Comparison of ENCODE assay signal across 8 cellular contexts in the genomic region with DNA sequence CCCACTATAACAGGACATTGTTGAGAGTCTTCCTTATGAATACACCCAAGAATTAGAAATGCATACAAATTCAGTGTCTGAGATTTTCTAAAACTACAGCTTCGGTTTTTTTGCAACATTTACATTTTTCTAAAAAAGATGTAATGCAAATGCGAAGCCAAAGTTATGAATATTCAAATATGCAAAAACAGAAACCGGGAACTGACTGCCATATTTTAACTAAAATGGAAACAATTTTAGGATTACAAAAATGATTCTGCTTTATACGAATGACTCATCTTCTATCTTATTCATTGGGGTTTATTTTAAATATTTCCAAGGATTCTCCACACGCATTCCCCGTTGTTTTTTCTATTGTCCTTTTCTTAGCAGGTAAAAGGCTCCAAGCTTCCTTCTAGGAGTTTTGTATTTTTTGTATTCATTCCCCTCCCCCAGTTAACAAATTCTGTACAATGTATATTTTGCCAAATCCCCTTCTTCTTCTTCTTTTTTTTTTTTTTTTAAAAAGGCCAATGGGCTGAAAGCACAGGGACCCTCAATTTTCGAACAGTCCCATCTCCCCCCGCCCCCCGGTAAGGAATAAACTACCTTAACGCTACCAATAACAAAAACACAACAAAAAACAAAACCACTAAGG.
A peak's percentile ranks its signal among the peaks of the same experiment; 100 is the strongest.
DNase-seq lines count a peak whose midpoint lies in the region; ATAC-seq and TF ChIP-seq lines count a peak whose summit lies in the region.

No MANE protein-coding gene starts in this region.

- DNase-seq in NCI-H2171 treated with DMSO at 0.1 percent for 48 hours (lab: John Stamatoyannopoulos, UW) (peak; percentile 15), NCI-H2171 (lab: John Stamatoyannopoulos, UW) (no peak), iPS DF 6.9 (ENCODE audit: low read depth, low spot score) (no peak)

- H3K4me1 ChIP-seq in iPS DF 6.9 (ENCODE audit: control insufficient read depth, insufficient read depth, low read length) (no peaks in the 10 kb centered on the region), stomach smooth muscle (ENCODE audit: control insufficient read depth, insufficient read depth, low read length) (peaks cover 6% of the 10 kb centered on the region)

- no CpG with 5 or more reads among the region's 10 CpGs for WGBS in iPS DF 6.9 (ENCODE audit: insufficient coverage, insufficient read length)

- peak overlapping the region; percentile 83; the same call in 1 of the 2 replicates for H3K4me3 ChIP-seq in iPS DF 6.9 (ENCODE audit: low read length)
- peak overlapping the region; percentile 87 to 89 for H3K4me3 ChIP-seq in stomach smooth muscle (ENCODE audit: low read length in 2 of 2)

- no peaks in the 10 kb centered on the region for H3K9me3 ChIP-seq in iPS DF 6.9 (ENCODE audit: control insufficient read depth, insufficient read depth, low read length)
- H3K9me3 ChIP-seq in stomach smooth muscle (ENCODE audit: control insufficient read depth in 2 of 2, low read length in 2 of 2): no peaks in the 10 kb centered on the region

- H3K27ac ChIP-seq in VCaP (peak overlapping the region; percentile 86), iPS DF 6.9 (ENCODE audit: low read length) (no peak overlapping the region), stomach smooth muscle (ENCODE audit: low read length) (peak overlapping the region; percentile 77)

- peak overlapping the region; percentile 82 to 97 for H3K9ac ChIP-seq in stomach smooth muscle (ENCODE audit: low read length in 2 of 2)

- H3K36me3 ChIP-seq in iPS DF 6.9 (ENCODE audit: control insufficient read depth, insufficient read depth, low read length): no peaks in the 10 kb centered on the region
- H3K36me3 ChIP-seq in stomach smooth muscle (ENCODE audit: control insufficient read depth in 2 of 2, insufficient read depth in 2 of 2, low read length in 2 of 2): peaks cover 0 to 4% of the 10 kb centered on the region in 2 donors

- no peaks in the 10 kb centered on the region for H3K27me3 ChIP-seq in iPS DF 6.9 (ENCODE audit: control insufficient read depth, insufficient read depth, low read length)
- H3K27me3 ChIP-seq in stomach smooth muscle (ENCODE audit: control insufficient read depth in 1 of 2, insufficient read depth in 2 of 2, low read length in 2 of 2): no peaks in the 10 kb centered on the region

- ATAC-seq in HG03521 (IDR thresholded peaks at IDR 0.05; ENCODE audit: unreplicated experiment) (no peak), GM21825 (IDR thresholded peaks at IDR 0.05; ENCODE audit: unreplicated experiment) (no peak), GM19324 (IDR thresholded peaks at IDR 0.05; ENCODE audit: low FRiP score, unreplicated experiment) (no peak)

- no peak for TF ChIP-seq CTCF in VCaP (conservative IDR thresholded peaks at IDR 0.05)
